In genomic region chr6:88870728-88871330, GRCh38 we compare ENCODE assay signal across 8 cellular contexts.
DNase-seq lines count a peak whose midpoint lies in the region; ATAC-seq and TF ChIP-seq lines count a peak whose summit lies in the region.

No MANE protein-coding gene starts in this region.

- no peaks in the 10 kb centered on the region for H3K36me3 Mint-ChIP-seq in MCF 10A (ENCODE audit: insufficient read depth, unreplicated experiment)

- peak; percentile 70 for TF ChIP-seq CTCF in PC-3 (conservative IDR thresholded peaks at IDR 0.05; ENCODE audit: low read depth, low read length)
- TF ChIP-seq CTCF in MCF 10A (IDR thresholded peaks at IDR 0.05; ENCODE audit: unreplicated experiment), result peak; percentile 72
- TF ChIP-seq CTCF in stomach (IDR thresholded peaks at IDR 0.05), result peak in 5 of 7 experiments; percentile 31 to 60 (median 54)

- no peak overlapping the region for H3K9ac ChIP-seq in PC-3 (ENCODE audit: low read length)

- H3K27ac ChIP-seq in PC-3 (ENCODE audit: low read length) (no peak overlapping the region), stomach (no peak overlapping the region)

- TF ChIP-seq POLR2A in stomach (IDR thresholded peaks at IDR 0.05), result no peak

- no peak overlapping the region for H2AFZ ChIP-seq in PC-3 (ENCODE audit: low read length)

- intact Hi-C loops in PC-3 (cut with micrococcal nuclease) (loop anchor here (1.0 to 5.0 kb wide), 3 partner anchors 90 to 941 kb away; no protein-coding TSS in a partner anchor), MCF 10A (cut with micrococcal nuclease) (loop anchor here (1.0 to 5.0 kb wide), 5 partner anchors 91 to 1479 kb away; no protein-coding TSS in a partner anchor), stomach (cut with DNase I; ENCODE audit: low total_unique reads) (no loop called here)

- H4K20me1 ChIP-seq in PC-3 (ENCODE audit: low read length), result no peaks in the 10 kb centered on the region

- peak; percentile 17 for DNase-seq in SKM-1 treated with dmso at 0.1 percent for 144 hours (lab: John Stamatoyannopoulos, UW; ENCODE audit: unreplicated experiment)
- DNase-seq in SKM-1 (lab: John Stamatoyannopoulos, UW; ENCODE audit: unreplicated experiment), result no peak
- DNase-seq in HT1080 (ENCODE audit: low read depth), result peak; percentile 26
- DNase-seq in PC-3, result peak; percentile 73
- peak; percentile 73 for DNase-seq in MCF 10A (ENCODE audit: unreplicated experiment)
- peak; percentile 72 for DNase-seq in kidney tubule cell (ENCODE audit: low spot score)
- DNase-seq in stomach, result no peak

- no peaks in the 10 kb centered on the region for H3K9me3 Mint-ChIP-seq in MCF 10A (ENCODE audit: unreplicated experiment)

- peaks cover 11% of the 10 kb centered on the region for H3K4me1 Mint-ChIP-seq in MCF 10A (ENCODE audit: insufficient read depth, unreplicated experiment)

- H3K79me2 ChIP-seq in PC-3 (ENCODE audit: low read length), result no peaks in the 10 kb centered on the region

- H3K27ac Mint-ChIP-seq in MCF 10A (ENCODE audit: low read depth, unreplicated experiment), result no peak overlapping the region

- BruUV-seq in PC-3 (replicated peaks; lab: Mats Ljungman, UMichigan) (no TSS peak), MCF 10A (replicated peaks; lab: Mats Ljungman, UMichigan) (no TSS peak)

- POLR2A ChIA-PET in PC-3 (lab: Charles Lee; ENCODE audit: unreplicated experiment) (interaction anchor here (0.6 kb wide), 1 partner anchor 441 kb away, joined by 4 read pairs; no protein-coding TSS in a partner anchor), MCF 10A (lab: Yijun Ruan, JAX) (no interaction called here)

- no peaks in the 10 kb centered on the region for H3K9me2 ChIP-seq in PC-3 (replicated peaks; ENCODE audit: low read length)

- H3K4me2 ChIP-seq in PC-3 (ENCODE audit: low read length), result no peak overlapping the region

- peaks cover 5% of the 10 kb centered on the region for H3F3A ChIP-seq in PC-3 (ENCODE audit: low read length, unreplicated experiment)

- H3K36me3 ChIP-seq in PC-3 (ENCODE audit: low read depth, low read length) (no peaks in the 10 kb centered on the region), stomach (no peaks in the 10 kb centered on the region)

- H3K9me3 ChIP-seq in PC-3 (ENCODE audit: low read length) (no peaks in the 10 kb centered on the region), stomach (no peaks in the 10 kb centered on the region)

- no peaks in the 10 kb centered on the region for H3K27me3 Mint-ChIP-seq in MCF 10A (ENCODE audit: insufficient read depth, unreplicated experiment)

- CTCF ChIA-PET in PC-3 (lab: Charles Lee) (interaction anchor here (0.6 to 0.8 kb wide), 2 partner anchors 28 to 48 kb away, joined by 3 read pairs; no protein-coding TSS in a partner anchor), MCF 10A (lab: Yijun Ruan, JAX) (interaction anchor here (0.5 to 4.8 kb wide), 41 partner anchors 8 to 1804 kb away, joined by 3 to 41 read pairs (median 4); no protein-coding TSS in a partner anchor)

- 0 to 3% (median 2%) methylated on average over 1 of the region's 1 CpG for WGBS in stomach, 5 donors

- TF ChIP-seq EP300 in stomach (IDR thresholded peaks at IDR 0.05), result no peak

- ATAC-seq in PC-3 (no peak), HG03280 (IDR thresholded peaks at IDR 0.05; ENCODE audit: unreplicated experiment) (no peak)

- H3K4me1 ChIP-seq in PC-3 (ENCODE audit: insufficient read depth, low read length) (peaks cover 29% of the 10 kb centered on the region), stomach (no peaks in the 10 kb centered on the region)

- H3K4me3 Mint-ChIP-seq in MCF 10A (ENCODE audit: unreplicated experiment), result no peak overlapping the region

- H3K4me3 ChIP-seq in PC-3 (ENCODE audit: low read length), result no peak overlapping the region
- H3K4me3 ChIP-seq in stomach, result no peak overlapping the region

- H3K27me3 ChIP-seq in PC-3 (ENCODE audit: low read length) (no peaks in the 10 kb centered on the region), stomach (no peaks in the 10 kb centered on the region)

Comparison
In these comparisons a context has a peak if more than half of its experiments do, and no peak if none do; other contexts are left out.
1. DNase-seq: peak in SKM-1 treated with dmso at 0.1 percent for 144 hours (single experiment), HT1080 (single experiment), PC-3 (single experiment), MCF 10A (single experiment) and kidney tubule cell (single experiment); none in SKM-1 (single experiment) and stomach (single experiment).
2. Peak in every context shown above with its lines, with median percentiles within 50 percentile points of each other: CTCF ChIP-seq.